8 cellular contexts compared by ENCODE assay signal in genomic region chr2:241102239-241102803, GRCh38. TPM values are rescaled to one million over a fixed set of nuclear protein-coding genes. Genes with fewer than 3 reads are reported as not detected.
DNase-seq lines count a peak whose midpoint lies in the region; ATAC-seq and TF ChIP-seq lines count a peak whose summit lies in the region.

TSS of gene MTERF4 (minus strand) at chr2:241102287. CDS start at chr2:241102273, 14 bp downstream.

- intact Hi-C loops in Calu3 (cut with micrococcal nuclease; ENCODE audit: unreplicated experiment): loop anchor here (5.0 kb wide), 1 partner anchor 45 kb away; the partner anchor contains the start of gene PASK

- H3K36me3 ChIP-seq in HUES48 (ENCODE audit: control insufficient read depth, insufficient read depth, low read length) (peaks cover 35% of the 10 kb centered on the region), OCI-LY3 (replicated peaks; ENCODE audit: low read depth, low read length) (peaks cover 40% of the 10 kb centered on the region)

- H3K27ac ChIP-seq in HUES48 (ENCODE audit: low read depth, low read length) (peak within 1 kb of the TSS; percentile 88), OCI-LY3 (ENCODE audit: low read length) (peak within 1 kb of the TSS; percentile 89)

- no peak for TF ChIP-seq CTCF in Calu3 (IDR thresholded peaks at IDR 0.05; ENCODE audit: unreplicated experiment)
- no peak for TF ChIP-seq CTCF in OCI-LY3 (IDR thresholded peaks at IDR 0.05; ENCODE audit: low read depth, low read length)
- TF ChIP-seq CTCF in epithelial cell of esophagus (IDR thresholded peaks at IDR 0.05; ENCODE audit: insufficient read depth, low read depth, low read length, missing control alignments): no peak

- DNase-seq in Calu3 (peak; percentile 94), activated T-cell treated with anti-CD3 and anti-CD28 coated beads for 4 hours (peak; percentile 80), epithelial cell of esophagus (ENCODE audit: low read depth) (peak; percentile 92)
- peak; percentile 69 to 72 for DNase-seq in stimulated activated CD8-positive, alpha-beta memory T cell treated with anti-CD3 and anti-CD28 coated beads, Interleukin-4, amount 100 ng/mL, for 1 hour (ENCODE audit: low read depth in 2 of 2, low spot score in 1 of 2)

- H3K9ac ChIP-seq in HUES48 (ENCODE audit: low read depth, low read length) (peak within 1 kb of the TSS; percentile 70), OCI-LY3 (ENCODE audit: low read length) (peak within 1 kb of the TSS; percentile 98)

- H3K27me3 ChIP-seq in HUES48 (ENCODE audit: control insufficient read depth, insufficient read depth, low read length) (no peaks in the 10 kb centered on the region), OCI-LY3 (ENCODE audit: low read depth, low read length) (no peaks in the 10 kb centered on the region), mononuclear cell (ENCODE audit: insufficient read depth, low read length) (no peaks in the 10 kb centered on the region)

- H3K9me3 ChIP-seq in HUES48 (ENCODE audit: control insufficient read depth, insufficient read depth, low read length) (no peaks in the 10 kb centered on the region), OCI-LY3 (ENCODE audit: insufficient read depth, low read length) (no peaks in the 10 kb centered on the region), mononuclear cell (ENCODE audit: low read depth, low read length) (no peaks in the 10 kb centered on the region)

- H3K4me2 ChIP-seq in OCI-LY3 (ENCODE audit: low read length): peak within 1 kb of the TSS; percentile 89

- peaks cover 21% of the 10 kb centered on the region for H3K36me3 Mint-ChIP-seq in Calu3 (ENCODE audit: insufficient read depth, unreplicated experiment)

- H2AFZ ChIP-seq in OCI-LY3 (ENCODE audit: low read depth, low read length): peak within 1 kb of the TSS; percentile 67; the same call in 1 of the 2 replicates

- CTCF ChIA-PET in Calu3 (lab: Charles Lee): interaction anchor here (0.5 to 1.6 kb wide), 4 partner anchors 47 to 385 kb away, joined by 3 to 4 read pairs (median 4); partner anchors contain the start of gene PASK

- BruUV-seq in Calu3 (replicated peaks; lab: Mats Ljungman, UMichigan): TSS peak; percentile 97

- H3K4me1 Mint-ChIP-seq in Calu3 (ENCODE audit: low read depth, unreplicated experiment): no peaks in the 10 kb centered on the region

- H3K4me3 ChIP-seq in HUES48 (ENCODE audit: low read depth, low read length) (peak within 1 kb of the TSS; percentile 72), OCI-LY3 (ENCODE audit: low read length) (peak within 1 kb of the TSS; percentile 85), epithelial cell of esophagus (ENCODE audit: low read length) (peak within 1 kb of the TSS; percentile 76), mononuclear cell (ENCODE audit: low read length) (peak within 1 kb of the TSS; percentile 91)

- H3K4me1 ChIP-seq in HUES48 (ENCODE audit: control insufficient read depth, insufficient read depth, low read length) (peaks cover 7% of the 10 kb centered on the region; the same call in 1 of the 2 replicates), OCI-LY3 (ENCODE audit: low read length) (peaks cover 46% of the 10 kb centered on the region), mononuclear cell (ENCODE audit: insufficient read depth, low read length) (peaks cover 38% of the 10 kb centered on the region)

- peak within 1 kb of the TSS; percentile 85 for H3K27ac Mint-ChIP-seq in Calu3 (ENCODE audit: unreplicated experiment)

- peak; percentile 85 for ATAC-seq in GM21381 (IDR thresholded peaks at IDR 0.05; ENCODE audit: unreplicated experiment)

- H3K9me3 Mint-ChIP-seq in Calu3 (ENCODE audit: low read depth, unreplicated experiment): no peaks in the 10 kb centered on the region

- H4K20me1 ChIP-seq in OCI-LY3 (ENCODE audit: insufficient read depth, low read length): peaks cover 6% of the 10 kb centered on the region; the same call in 1 of the 2 replicates

- H3K27me3 Mint-ChIP-seq in Calu3 (ENCODE audit: unreplicated experiment): no peaks in the 10 kb centered on the region

- peaks cover 64% of the 10 kb centered on the region for H3K79me2 ChIP-seq in OCI-LY3 (ENCODE audit: low read length)

- peak within 1 kb of the TSS; percentile 96 for H3K4me3 Mint-ChIP-seq in Calu3 (ENCODE audit: low read depth, unreplicated experiment)

RNA-seq across cellular contexts. Expression of gene MTERF4, which starts in this region (rescaled TPM):
- total RNA-seq in Calu3 (2022) (30.8 and 33.6 TPM in 2 replicates), mononuclear cell (103 TPM)

Comparison
In these comparisons a context has a peak if more than half of its experiments do, and no peak if none do; other contexts are left out.
1. Peak in every context shown above with its lines: DNase-seq, ATAC-seq, H3K4me3 ChIP-seq and H3K27ac ChIP-seq.